ENCODE assay signal across 8 cellular contexts in genomic region chr21:42527489-42528158, GRCh38. TPM values are rescaled to one million over a fixed set of nuclear protein-coding genes. Genes with fewer than 3 reads are reported as not detected.
DNase-seq lines count a peak whose midpoint lies in the region; ATAC-seq and TF ChIP-seq lines count a peak whose summit lies in the region.

No MANE protein-coding gene starts in this region.

- no peaks in the 10 kb centered on the region for H3K36me3 ChIP-seq in breast epithelium
- no peaks in the 10 kb centered on the region for H3K36me3 ChIP-seq in mammary epithelial cell (ENCODE audit: insufficient read depth, low read length)
- peaks cover 0 to 39% (median 0%) of the 10 kb centered on the region in 3 donors for H3K36me3 ChIP-seq in esophagus squamous epithelium

- H3K4me2 ChIP-seq in mammary epithelial cell (ENCODE audit: insufficient read depth, low read depth, low read length), result no peak overlapping the region

- peak overlapping the region; percentile 76 to 84 for H3K27ac ChIP-seq in breast epithelium
- H3K27ac ChIP-seq in mammary epithelial cell (ENCODE audit: insufficient read depth, low read depth, low read length), result no peak overlapping the region
- H3K27ac ChIP-seq in esophagus squamous epithelium, result peak overlapping the region; percentile 25 to 73 (median 56)

- no peak for TF ChIP-seq POLR2A in breast epithelium (IDR thresholded peaks at IDR 0.05)
- no peak for TF ChIP-seq POLR2A in esophagus squamous epithelium (IDR thresholded peaks at IDR 0.05)

- DNase-seq in breast epithelium (ENCODE audit: low spot score in 2 of 2) (no peak), mammary epithelial cell (no peak), activated B cell treated with CpG ODN at 0.5 μM for 24 hours (no peak), esophagus squamous epithelium (lab: John Stamatoyannopoulos, UW) (no peak), H4 (ENCODE audit: low spot score) (no peak)
- DNase-seq in stimulated activated effector memory CD8-positive, alpha-beta T cell treated with anti-CD3 and anti-CD28 coated beads, Interleukin-12 subunit alpha, Interleukin-12 subunit beta, amount 100 ng/mL, for 72 hours (ENCODE audit: low spot score in 2 of 2), result peak in 1 of 2 donors; percentile 73

- H4K20me1 ChIP-seq in mammary epithelial cell (ENCODE audit: insufficient read depth, low read length), result no peaks in the 10 kb centered on the region

- H3K4me1 Mint-ChIP-seq in activated B cell treated with CpG ODN at 0.5 μM for 24 hours, result peaks cover 89% of the 10 kb centered on the region
- peaks cover 69% of the 10 kb centered on the region for H3K4me1 Mint-ChIP-seq in stimulated activated effector memory CD8-positive, alpha-beta T cell treated with anti-CD3 and anti-CD28 coated beads, Interleukin-12 subunit alpha, Interleukin-12 subunit beta, amount 100 ng/mL, for 72 hours

- BruUV-seq in mammary epithelial cell (replicated peaks; lab: Mats Ljungman, UMichigan), result no TSS peak

- H3K9me3 Mint-ChIP-seq in activated B cell treated with CpG ODN at 0.5 μM for 24 hours, result no peaks in the 10 kb centered on the region
- no peaks in the 10 kb centered on the region for H3K9me3 Mint-ChIP-seq in stimulated activated effector memory CD8-positive, alpha-beta T cell treated with anti-CD3 and anti-CD28 coated beads, Interleukin-12 subunit alpha, Interleukin-12 subunit beta, amount 100 ng/mL, for 72 hours

- intact Hi-C loops in breast epithelium (cut with DNase I; ENCODE audit: low total_unique reads) (no loop called here), mammary epithelial cell (cut with micrococcal nuclease) (no loop called here), activated B cell treated with CpG ODN at 0.5 μM for 24 hours (cut with micrococcal nuclease) (loop anchor here (10.0 kb wide), 1 partner anchor 463 kb away; no protein-coding TSS in a partner anchor), esophagus squamous epithelium (cut with DNase I) (no loop called here)

- H3K36me3 Mint-ChIP-seq in activated B cell treated with CpG ODN at 0.5 μM for 24 hours (ENCODE audit: low read depth), result peaks cover 72% of the 10 kb centered on the region
- H3K36me3 Mint-ChIP-seq in stimulated activated effector memory CD8-positive, alpha-beta T cell treated with anti-CD3 and anti-CD28 coated beads, Interleukin-12 subunit alpha, Interleukin-12 subunit beta, amount 100 ng/mL, for 72 hours, result peaks cover 34% of the 10 kb centered on the region

- H3K9me3 ChIP-seq in breast epithelium, result no peaks in the 10 kb centered on the region
- H3K9me3 ChIP-seq in mammary epithelial cell (replicated peaks; ENCODE audit: insufficient read depth, low read length), result no peaks in the 10 kb centered on the region
- no peaks in the 10 kb centered on the region for H3K9me3 ChIP-seq in esophagus squamous epithelium

- no peaks in the 10 kb centered on the region for H3K27me3 ChIP-seq in breast epithelium
- no peaks in the 10 kb centered on the region for H3K27me3 ChIP-seq in mammary epithelial cell (ENCODE audit: insufficient read depth, low read length)
- H3K27me3 ChIP-seq in esophagus squamous epithelium, result no peaks in the 10 kb centered on the region

- no peaks in the 10 kb centered on the region for H3K27me3 Mint-ChIP-seq in activated B cell treated with CpG ODN at 0.5 μM for 24 hours

- peak overlapping the region; percentile 81 for H3K4me3 Mint-ChIP-seq in activated B cell treated with CpG ODN at 0.5 μM for 24 hours
- peak overlapping the region; percentile 52 for H3K4me3 Mint-ChIP-seq in stimulated activated effector memory CD8-positive, alpha-beta T cell treated with anti-CD3 and anti-CD28 coated beads, Interleukin-12 subunit alpha, Interleukin-12 subunit beta, amount 100 ng/mL, for 72 hours

- in situ Hi-C loops in mammary epithelial cell (cut with MboI; ENCODE audit: low sequenced_read_pairs in 2 of 2), result no loop called here

- no peak overlapping the region for H3K9ac ChIP-seq in mammary epithelial cell (ENCODE audit: insufficient read depth, low read length)

- H3K4me1 ChIP-seq in breast epithelium (peaks cover 0 to 4% of the 10 kb centered on the region in 2 donors), mammary epithelial cell (ENCODE audit: insufficient read depth, low read length) (peaks cover 13% of the 10 kb centered on the region), esophagus squamous epithelium (peaks cover 0 to 51% (median 1%) of the 10 kb centered on the region in 3 donors)

- H3K79me2 ChIP-seq in mammary epithelial cell (ENCODE audit: insufficient read depth, low read length), result no peaks in the 10 kb centered on the region

- CTCF ChIA-PET in mammary epithelial cell (lab: Charles Lee; ENCODE audit: low non-redundant PET), result no interaction called here
- CTCF ChIA-PET in activated B cell treated with CpG ODN at 0.5 μM for 24 hours (lab: Charles Lee), result interaction anchor here (1.1 to 1.3 kb wide), 2 partner anchors 9 to 190 kb away, joined by 3 to 5 read pairs; no protein-coding TSS in a partner anchor

- POLR2A ChIA-PET in activated B cell treated with CpG ODN at 0.5 μM for 24 hours (lab: Charles Lee), result interaction anchor here (0.7 to 6.2 kb wide), 8 partner anchors 7 to 294 kb away, joined by 3 to 82 read pairs (median 4); partner anchors contain the start of genes RSPH1 and SLC37A1

- H3K4me3 ChIP-seq in breast epithelium (peak overlapping the region in 2 of 3 donors; percentile 3 to 33), mammary epithelial cell (replicated peaks in 1 of 3; ENCODE audit: insufficient read depth in 1 of 3, low read depth in 2 of 3, low read length in 3 of 3) (no peak overlapping the region), esophagus squamous epithelium (peak overlapping the region in 1 of 4 donors; percentile 42)

- no peak overlapping the region for H2AFZ ChIP-seq in mammary epithelial cell (ENCODE audit: low read depth, low read length)

- H3K27ac Mint-ChIP-seq in activated B cell treated with CpG ODN at 0.5 μM for 24 hours, result peak overlapping the region; percentile 91
- H3K27ac Mint-ChIP-seq in stimulated activated effector memory CD8-positive, alpha-beta T cell treated with anti-CD3 and anti-CD28 coated beads, Interleukin-12 subunit alpha, Interleukin-12 subunit beta, amount 100 ng/mL, for 72 hours, result peak overlapping the region; percentile 38

- WGBS in mammary epithelial cell (ENCODE audit: low coverage, missing lambda C conversion rate), result 92% methylated on average over 13 of the region's 13 CpGs
- WGBS in esophagus squamous epithelium, 2 donors, result 55 to 66% methylated on average over 7 to 13 of the region's 13 CpGs

- ATAC-seq in activated B cell treated with CpG ODN at 0.5 μM for 24 hours (ENCODE audit: low read depth), result no peak
- peak; percentile 88 for ATAC-seq in stimulated activated effector memory CD8-positive, alpha-beta T cell treated with anti-CD3 and anti-CD28 coated beads, Interleukin-12 subunit alpha, Interleukin-12 subunit beta, amount 100 ng/mL, for 72 hours
- no peak for ATAC-seq in GM21515 (IDR thresholded peaks at IDR 0.05; ENCODE audit: unreplicated experiment)
- no peak for ATAC-seq in HG03354 (IDR thresholded peaks at IDR 0.05; ENCODE audit: poor library complexity, severe bottlenecking, unreplicated experiment)

- TF ChIP-seq CTCF in breast epithelium (IDR thresholded peaks at IDR 0.05) (no peak), mammary epithelial cell (conservative IDR thresholded peaks at IDR 0.05 in 1 of 2, IDR thresholded peaks at IDR 0.05 in 1 of 2; ENCODE audit: extremely low read depth in 1 of 2, insufficient read depth in 1 of 2, low read depth in 1 of 2, low read length in 2 of 2) (no peak), activated B cell treated with CpG ODN at 0.5 μM for 24 hours (IDR thresholded peaks at IDR 0.05) (no peak), esophagus squamous epithelium (IDR thresholded peaks at IDR 0.05) (no peak)

- dilution Hi-C loops in mammary epithelial cell (cut with HindIII; ENCODE audit: low sequenced_read_pairs), result loop anchor here (5.0 kb wide), 1 partner anchor 35 kb away; no protein-coding TSS in a partner anchor

RNA-seq across cellular contexts. Expression of gene SLC37A1, which starts 14.0 kb away (rescaled TPM):
- total RNA-seq in breast epithelium (10 to 100 TPM in 2 of 3 donors, 1 to 10 TPM in 1; 7.5 to 18.4 (median 18.4) TPM), mammary epithelial cell (1 to 10 TPM; 7.7 to 8.7 TPM), activated B cell treated with CpG ODN at 0.5 μM for 24 hours (39.8 and 47.9 TPM in 2 replicates), esophagus squamous epithelium (10 to 100 TPM; 10.7 to 21.1 (median 14.0) TPM)
- polyA plus RNA-seq in mammary epithelial cell, result 3.9 TPM
- 5.0 TPM for polyA minus RNA-seq in mammary epithelial cell
- 6.7 and 9.2 TPM in 2 replicates for total RNA-seq in H4 (2014; rRNA removed; shearing (Covaris generic))

RNA-seq across cellular contexts. Expression of gene RSPH1, which starts 31.6 kb away (rescaled TPM):
- 1 to 10 TPM in 1 of 3 donors, under 1 TPM in 2; 0.48 to 2.3 (median 0.88) TPM for total RNA-seq in breast epithelium
- under 1 TPM; 0.50 to 0.66 TPM for total RNA-seq in mammary epithelial cell
- 0.35 TPM for polyA plus RNA-seq in mammary epithelial cell
- not detected for polyA minus RNA-seq in mammary epithelial cell
- total RNA-seq in activated B cell treated with CpG ODN at 0.5 μM for 24 hours, result 0.38 TPM in 1 of 2 replicates, not detected in the other
- total RNA-seq in esophagus squamous epithelium, result under 1 TPM in 1 of 4 donors, not detected in 3; 0.19 TPM
- not detected in 2 replicates for total RNA-seq in H4 (2014; rRNA removed; shearing (Covaris generic))

Comparison
In these comparisons a context has a peak if more than half of its experiments do, and no peak if none do; other contexts are left out.
1. H3K4me3 ChIP-seq: peak in breast epithelium (2 of 3); none in mammary epithelial cell (0 of 3).